Comparison of ENCODE assay signal across 1 cellular context in the genomic region with DNA sequence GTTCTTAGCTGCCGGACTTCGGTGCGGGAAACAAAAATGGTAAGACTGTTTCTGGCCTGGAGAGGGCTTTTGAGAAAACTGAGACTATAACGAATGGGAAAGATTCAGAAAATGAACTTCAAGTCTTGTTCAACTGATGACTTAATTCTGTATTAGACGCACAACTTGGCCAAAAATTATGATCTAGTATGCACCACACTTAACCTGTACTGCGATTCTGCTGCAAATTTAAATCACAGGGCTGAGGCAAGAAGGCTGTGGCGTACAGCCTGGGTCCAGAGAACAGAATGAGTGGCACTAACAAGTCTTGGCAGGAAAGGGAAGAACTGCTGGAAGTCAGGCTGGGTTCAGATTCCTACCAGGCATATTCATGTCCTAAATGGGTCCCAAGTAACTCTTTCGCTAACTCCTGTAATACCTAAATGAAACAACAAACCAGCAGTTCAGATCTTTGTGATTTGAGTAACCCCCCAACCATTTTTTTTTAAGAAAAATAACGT.
TF ChIP-seq lines count a peak whose summit lies in the region.

No MANE protein-coding gene starts in this region.

TF ChIP-seq in WTC11, 78 proteins besides CTCF, POLR2A, EP300 and RAD21 (continued from another document):
- TF ChIP-seq, protein P1, sequence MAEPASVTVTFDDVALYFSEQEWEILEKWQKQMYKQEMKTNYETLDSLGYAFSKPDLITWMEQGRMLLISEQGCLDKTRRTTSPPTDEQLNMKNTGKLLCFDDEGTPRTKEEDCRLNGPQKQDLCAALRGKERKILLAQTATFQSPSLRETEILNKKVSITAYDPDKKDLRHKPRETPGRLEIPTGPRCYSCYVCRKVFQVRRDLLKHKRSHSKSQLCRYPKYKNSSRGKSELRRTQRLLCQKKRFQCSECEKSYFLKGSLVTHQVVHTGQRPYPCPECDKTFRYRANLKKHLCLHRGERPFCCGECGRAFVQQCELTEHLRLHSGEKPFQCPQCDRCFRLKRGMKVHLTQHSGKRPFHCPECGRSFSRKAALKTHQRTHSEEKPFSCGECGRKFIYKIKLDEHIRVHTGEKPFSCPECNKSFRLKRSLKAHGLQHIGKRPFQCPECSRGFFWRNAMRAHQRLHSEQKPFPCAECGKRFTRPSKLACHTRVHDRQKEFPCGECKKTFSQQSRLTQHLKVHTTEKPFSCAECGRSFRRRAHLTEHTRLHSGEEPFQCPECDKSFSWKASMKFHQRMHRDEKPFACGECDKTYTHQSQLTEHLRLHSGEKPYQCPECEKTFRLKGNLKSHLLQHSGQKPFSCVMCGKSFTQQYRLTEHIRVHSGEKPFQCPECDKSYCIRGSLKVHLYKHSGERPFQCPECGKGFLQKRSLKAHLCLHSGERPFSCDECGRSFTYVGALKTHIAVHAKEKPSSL (CRISPR knock-in tag; conservative IDR thresholded peaks at IDR 0.05), result no peak
- TF ChIP-seq NR2C2 (CRISPR knock-in tag; IDR thresholded peaks at IDR 0.05), result no peak
- no peak for TF ChIP-seq IRF2 (CRISPR knock-in tag; IDR thresholded peaks at IDR 0.05; ENCODE audit: borderline replicate concordance, low read depth)
- no peak for TF ChIP-seq MXD4 (CRISPR knock-in tag; IDR thresholded peaks at IDR 0.05; ENCODE audit: borderline replicate concordance)
- no peak for TF ChIP-seq GRHL2 (CRISPR knock-in tag; IDR thresholded peaks at IDR 0.05; ENCODE audit: insufficient replicate concordance, severe bottlenecking)
- TF ChIP-seq ZNF423 (CRISPR knock-in tag; IDR thresholded peaks at IDR 0.05), result no peak
- TF ChIP-seq KAT7 (CRISPR knock-in tag; IDR thresholded peaks at IDR 0.05; ENCODE audit: borderline replicate concordance), result no peak
- TF ChIP-seq, protein P2, sequence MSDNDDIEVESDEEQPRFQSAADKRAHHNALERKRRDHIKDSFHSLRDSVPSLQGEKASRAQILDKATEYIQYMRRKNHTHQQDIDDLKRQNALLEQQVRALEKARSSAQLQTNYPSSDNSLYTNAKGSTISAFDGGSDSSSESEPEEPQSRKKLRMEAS (CRISPR knock-in tag; IDR thresholded peaks at IDR 0.05), result no peak
